In genomic region chr6:89828988-89829590, GRCh38 we compare ENCODE assay signal across 8 cellular contexts. TPM values are rescaled to one million over a fixed set of nuclear protein-coding genes. Genes with fewer than 3 reads are reported as not detected.
A peak's percentile ranks its signal among the peaks of the same experiment; 100 is the strongest.
DNase-seq lines count a peak whose midpoint lies in the region; ATAC-seq lines count a peak whose summit lies in the region.

No MANE protein-coding gene starts in this region.

- H3K36me3 ChIP-seq in ES-I3 (ENCODE audit: insufficient read depth, low read length) = peaks cover 11% of the 10 kb centered on the region
- H3K36me3 ChIP-seq in endocrine pancreas (ENCODE audit: control insufficient read depth, insufficient read depth, low read length) = no peaks in the 10 kb centered on the region
- H3K36me3 ChIP-seq in naive thymus-derived CD4-positive, alpha-beta T cell (ENCODE audit: control insufficient read depth in 2 of 3, insufficient read depth in 3 of 3, low read length in 3 of 3) = peaks cover 0 to 7% (median 0%) of the 10 kb centered on the region in 3 experiments

- H3K27ac Mint-ChIP-seq in naive thymus-derived CD4-positive, alpha-beta T cell = peak overlapping the region; percentile 84 to 97 (median 95)

- POLR2A ChIA-PET in naive thymus-derived CD4-positive, alpha-beta T cell (lab: Charles Lee) = interaction anchor here (0.6 to 3.2 kb wide), 11 partner anchors 10 to 750 kb away, joined by 3 to 68 read pairs (median 3); partner anchors contain the start of genes MDN1 and PNRC1

- peaks cover 3% of the 10 kb centered on the region; the same call in 1 of the 2 replicates for H3K4me1 ChIP-seq in ES-I3 (ENCODE audit: insufficient read depth, low read length)
- no peaks in the 10 kb centered on the region for H3K4me1 ChIP-seq in endocrine pancreas (ENCODE audit: control insufficient read depth, insufficient read depth, low read length)
- peaks cover 8 to 12% of the 10 kb centered on the region in 2 donors for H3K4me1 ChIP-seq in naive thymus-derived CD4-positive, alpha-beta T cell (ENCODE audit: control insufficient read depth in 2 of 2, insufficient read depth in 2 of 2, low read length in 2 of 2)

- H3K9ac ChIP-seq in ES-I3 (ENCODE audit: low read depth, low read length) (peak overlapping the region; percentile 63), endocrine pancreas (ENCODE audit: control insufficient read depth, insufficient read depth, low read length) (peak overlapping the region; percentile 23)

- no peaks in the 10 kb centered on the region for H3K27me3 ChIP-seq in endocrine pancreas (ENCODE audit: control insufficient read depth, insufficient read depth, low read length)
- H3K27me3 ChIP-seq in naive thymus-derived CD4-positive, alpha-beta T cell (ENCODE audit: control insufficient read depth in 2 of 2, insufficient read depth in 2 of 2, low read length in 2 of 2) = no peaks in the 10 kb centered on the region

- H3K4me3 Mint-ChIP-seq in naive thymus-derived CD4-positive, alpha-beta T cell = peak overlapping the region; percentile 92 to 100 (median 99)

- peak overlapping the region; percentile 96 for H3K4me3 ChIP-seq in endocrine pancreas (ENCODE audit: control insufficient read depth, insufficient read depth, low read length)
- peak overlapping the region; percentile 96 for H3K4me3 ChIP-seq in naive thymus-derived CD4-positive, alpha-beta T cell (ENCODE audit: low read length)

- DNase-seq in SW480 (ENCODE audit: low spot score) (peak; percentile 56), cerebellum (ENCODE audit: low spot score) (no peak), NCI-H524 treated with DMSO at 0.1 percent for 48 hours (lab: John Stamatoyannopoulos, UW) (no peak)
- DNase-seq in naive thymus-derived CD4-positive, alpha-beta T cell = peak in 1 of 9 donors; percentile 32

- H3K9me3 ChIP-seq in ES-I3 (ENCODE audit: control insufficient read depth, insufficient read depth, low read length) (no peaks in the 10 kb centered on the region), endocrine pancreas (ENCODE audit: control insufficient read depth, low read length) (no peaks in the 10 kb centered on the region)
- H3K9me3 ChIP-seq in naive thymus-derived CD4-positive, alpha-beta T cell (ENCODE audit: control insufficient read depth in 2 of 3, low read length in 3 of 3) = no peaks in the 10 kb centered on the region

- intact Hi-C loops in naive thymus-derived CD4-positive, alpha-beta T cell (cut with micrococcal nuclease) = loop anchor here (1.0 to 10.0 kb wide), 18 partner anchors 10 to 866 kb away; partner anchors contain the start of genes BACH2 (in 2 of the 2), LYRM2 (in 2 of the 2), MAP3K7 (in 2 of the 2) and MDN1 (in 2 of the 2)

- no peaks in the 10 kb centered on the region for H3K9me3 Mint-ChIP-seq in naive thymus-derived CD4-positive, alpha-beta T cell

- CTCF ChIA-PET in naive thymus-derived CD4-positive, alpha-beta T cell (lab: Charles Lee) = interaction anchor here (0.6 to 1.5 kb wide), 3 partner anchors 9 to 596 kb away, joined by 3 to 15 read pairs (median 5); partner anchors contain the start of gene MDN1

- H3K27ac ChIP-seq in naive thymus-derived CD4-positive, alpha-beta T cell (ENCODE audit: low read depth, low read length) = peak overlapping the region; percentile 83

- H3K27me3 Mint-ChIP-seq in naive thymus-derived CD4-positive, alpha-beta T cell = no peaks in the 10 kb centered on the region

- ATAC-seq in GM21390 (IDR thresholded peaks at IDR 0.05; ENCODE audit: unreplicated experiment) = peak; percentile 36
- peak; percentile 15 for ATAC-seq in HG03565 (IDR thresholded peaks at IDR 0.05; ENCODE audit: unreplicated experiment)
- peak; percentile 49 for ATAC-seq in naive thymus-derived CD4-positive, alpha-beta T cell

- peaks cover 10 to 42% (median 32%) of the 10 kb centered on the region in 7 donors for H3K4me1 Mint-ChIP-seq in naive thymus-derived CD4-positive, alpha-beta T cell

- H3K36me3 Mint-ChIP-seq in naive thymus-derived CD4-positive, alpha-beta T cell = peaks cover 0 to 22% (median 12%) of the 10 kb centered on the region in 5 donors

RNA-seq across cellular contexts. Expression of gene CASP8AP2, which starts 0.6 kb away (rescaled TPM):
- 10 to 100 TPM; 21.2 to 44.8 (median 34.5) TPM for total RNA-seq in naive thymus-derived CD4-positive, alpha-beta T cell
- polyA plus RNA-seq in naive thymus-derived CD4-positive, alpha-beta T cell = 10 to 100 TPM; 43.2 to 51.0 TPM
- 36.7 TPM for total RNA-seq in cerebellum

RNA-seq across cellular contexts. Expression of gene MDN1, which starts 9.5 kb away (rescaled TPM):
- 10 to 100 TPM; 54.9 to 66.1 (median 63.0) TPM for total RNA-seq in naive thymus-derived CD4-positive, alpha-beta T cell
- polyA plus RNA-seq in naive thymus-derived CD4-positive, alpha-beta T cell = 10 to 100 TPM in 1 of 2 donors, 1 to 10 TPM in 1; 8.2 to 10.0 TPM
- 38.9 TPM for total RNA-seq in cerebellum
